ENCODE assay signal across 1 cellular context in the genomic region with DNA sequence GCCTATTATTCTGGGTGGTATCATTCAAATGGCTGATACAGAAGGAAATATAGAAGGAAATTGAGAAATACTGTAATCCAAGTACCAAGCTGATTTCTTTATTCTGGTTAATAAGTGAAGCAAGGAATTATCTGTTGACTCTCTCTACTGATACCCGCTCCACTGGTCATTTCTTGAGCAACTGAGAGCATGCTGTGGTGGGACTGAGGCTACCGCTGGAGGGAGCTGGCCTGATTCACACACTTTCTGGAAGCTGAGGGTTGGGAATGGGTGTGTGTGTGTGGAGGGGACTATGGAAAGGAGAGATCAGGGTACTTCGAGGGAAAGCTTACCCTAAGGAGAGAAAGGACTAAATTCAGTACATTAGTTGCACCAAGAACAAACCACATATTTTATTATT.
TF ChIP-seq lines count a peak whose summit lies in the region.

No MANE protein-coding gene starts in this region.

TF ChIP-seq in GM23338, 12 proteins besides CTCF, POLR2A, EP300 and RAD21:
- TF ChIP-seq, protein P1, sequence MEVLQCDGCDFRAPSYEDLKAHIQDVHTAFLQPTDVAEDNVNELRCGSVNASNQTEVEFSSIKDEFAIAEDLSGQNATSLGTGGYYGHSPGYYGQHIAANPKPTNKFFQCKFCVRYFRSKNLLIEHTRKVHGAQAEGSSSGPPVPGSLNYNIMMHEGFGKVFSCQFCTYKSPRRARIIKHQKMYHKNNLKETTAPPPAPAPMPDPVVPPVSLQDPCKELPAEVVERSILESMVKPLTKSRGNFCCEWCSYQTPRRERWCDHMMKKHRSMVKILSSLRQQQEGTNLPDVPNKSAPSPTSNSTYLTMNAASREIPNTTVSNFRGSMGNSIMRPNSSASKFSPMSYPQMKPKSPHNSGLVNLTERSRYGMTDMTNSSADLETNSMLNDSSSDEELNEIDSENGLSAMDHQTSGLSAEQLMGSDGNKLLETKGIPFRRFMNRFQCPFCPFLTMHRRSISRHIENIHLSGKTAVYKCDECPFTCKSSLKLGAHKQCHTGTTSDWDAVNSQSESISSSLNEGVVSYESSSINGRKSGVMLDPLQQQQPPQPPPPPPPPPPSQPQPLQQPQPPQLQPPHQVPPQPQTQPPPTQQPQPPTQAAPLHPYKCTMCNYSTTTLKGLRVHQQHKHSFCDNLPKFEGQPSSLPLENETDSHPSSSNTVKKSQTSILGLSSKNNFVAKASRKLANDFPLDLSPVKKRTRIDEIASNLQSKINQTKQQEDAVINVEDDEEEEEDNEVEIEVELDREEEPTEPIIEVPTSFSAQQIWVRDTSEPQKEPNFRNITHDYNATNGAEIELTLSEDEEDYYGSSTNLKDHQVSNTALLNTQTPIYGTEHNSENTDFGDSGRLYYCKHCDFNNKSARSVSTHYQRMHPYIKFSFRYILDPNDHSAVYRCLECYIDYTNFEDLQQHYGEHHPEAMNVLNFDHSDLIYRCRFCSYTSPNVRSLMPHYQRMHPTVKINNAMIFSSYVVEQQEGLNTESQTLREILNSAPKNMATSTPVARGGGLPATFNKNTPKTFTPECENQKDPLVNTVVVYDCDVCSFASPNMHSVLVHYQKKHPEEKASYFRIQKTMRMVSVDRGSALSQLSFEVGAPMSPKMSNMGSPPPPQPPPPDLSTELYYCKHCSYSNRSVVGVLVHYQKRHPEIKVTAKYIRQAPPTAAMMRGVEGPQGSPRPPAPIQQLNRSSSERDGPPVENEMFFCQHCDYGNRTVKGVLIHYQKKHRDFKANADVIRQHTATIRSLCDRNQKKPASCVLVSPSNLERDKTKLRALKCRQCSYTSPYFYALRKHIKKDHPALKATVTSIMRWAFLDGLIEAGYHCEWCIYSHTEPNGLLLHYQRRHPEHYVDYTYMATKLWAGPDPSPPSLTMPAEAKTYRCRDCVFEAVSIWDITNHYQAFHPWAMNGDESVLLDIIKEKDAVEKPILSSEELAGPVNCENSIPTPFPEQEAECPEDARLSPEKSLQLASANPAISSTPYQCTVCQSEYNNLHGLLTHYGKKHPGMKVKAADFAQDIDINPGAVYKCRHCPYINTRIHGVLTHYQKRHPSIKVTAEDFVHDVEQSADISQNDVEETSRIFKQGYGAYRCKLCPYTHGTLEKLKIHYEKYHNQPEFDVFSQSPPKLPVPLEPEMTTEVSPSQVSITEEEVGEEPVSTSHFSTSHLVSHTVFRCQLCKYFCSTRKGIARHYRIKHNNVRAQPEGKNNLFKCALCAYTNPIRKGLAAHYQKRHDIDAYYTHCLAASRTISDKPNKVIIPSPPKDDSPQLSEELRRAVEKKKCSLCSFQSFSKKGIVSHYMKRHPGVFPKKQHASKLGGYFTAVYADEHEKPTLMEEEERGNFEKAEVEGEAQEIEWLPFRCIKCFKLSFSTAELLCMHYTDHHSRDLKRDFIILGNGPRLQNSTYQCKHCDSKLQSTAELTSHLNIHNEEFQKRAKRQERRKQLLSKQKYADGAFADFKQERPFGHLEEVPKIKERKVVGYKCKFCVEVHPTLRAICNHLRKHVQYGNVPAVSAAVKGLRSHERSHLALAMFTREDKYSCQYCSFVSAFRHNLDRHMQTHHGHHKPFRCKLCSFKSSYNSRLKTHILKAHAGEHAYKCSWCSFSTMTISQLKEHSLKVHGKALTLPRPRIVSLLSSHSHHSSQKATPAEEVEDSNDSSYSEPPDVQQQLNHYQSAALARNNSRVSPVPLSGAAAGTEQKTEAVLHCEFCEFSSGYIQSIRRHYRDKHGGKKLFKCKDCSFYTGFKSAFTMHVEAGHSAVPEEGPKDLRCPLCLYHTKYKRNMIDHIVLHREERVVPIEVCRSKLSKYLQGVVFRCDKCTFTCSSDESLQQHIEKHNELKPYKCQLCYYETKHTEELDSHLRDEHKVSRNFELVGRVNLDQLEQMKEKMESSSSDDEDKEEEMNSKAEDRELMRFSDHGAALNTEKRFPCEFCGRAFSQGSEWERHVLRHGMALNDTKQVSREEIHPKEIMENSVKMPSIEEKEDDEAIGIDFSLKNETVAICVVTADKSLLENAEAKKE (CRISPR knock-in tag; IDR thresholded peaks at IDR 0.05): no peak
- no peak for TF ChIP-seq CREB1 (CRISPR knock-in tag; IDR thresholded peaks at IDR 0.05; ENCODE audit: low read depth)
- TF ChIP-seq, protein P2, sequence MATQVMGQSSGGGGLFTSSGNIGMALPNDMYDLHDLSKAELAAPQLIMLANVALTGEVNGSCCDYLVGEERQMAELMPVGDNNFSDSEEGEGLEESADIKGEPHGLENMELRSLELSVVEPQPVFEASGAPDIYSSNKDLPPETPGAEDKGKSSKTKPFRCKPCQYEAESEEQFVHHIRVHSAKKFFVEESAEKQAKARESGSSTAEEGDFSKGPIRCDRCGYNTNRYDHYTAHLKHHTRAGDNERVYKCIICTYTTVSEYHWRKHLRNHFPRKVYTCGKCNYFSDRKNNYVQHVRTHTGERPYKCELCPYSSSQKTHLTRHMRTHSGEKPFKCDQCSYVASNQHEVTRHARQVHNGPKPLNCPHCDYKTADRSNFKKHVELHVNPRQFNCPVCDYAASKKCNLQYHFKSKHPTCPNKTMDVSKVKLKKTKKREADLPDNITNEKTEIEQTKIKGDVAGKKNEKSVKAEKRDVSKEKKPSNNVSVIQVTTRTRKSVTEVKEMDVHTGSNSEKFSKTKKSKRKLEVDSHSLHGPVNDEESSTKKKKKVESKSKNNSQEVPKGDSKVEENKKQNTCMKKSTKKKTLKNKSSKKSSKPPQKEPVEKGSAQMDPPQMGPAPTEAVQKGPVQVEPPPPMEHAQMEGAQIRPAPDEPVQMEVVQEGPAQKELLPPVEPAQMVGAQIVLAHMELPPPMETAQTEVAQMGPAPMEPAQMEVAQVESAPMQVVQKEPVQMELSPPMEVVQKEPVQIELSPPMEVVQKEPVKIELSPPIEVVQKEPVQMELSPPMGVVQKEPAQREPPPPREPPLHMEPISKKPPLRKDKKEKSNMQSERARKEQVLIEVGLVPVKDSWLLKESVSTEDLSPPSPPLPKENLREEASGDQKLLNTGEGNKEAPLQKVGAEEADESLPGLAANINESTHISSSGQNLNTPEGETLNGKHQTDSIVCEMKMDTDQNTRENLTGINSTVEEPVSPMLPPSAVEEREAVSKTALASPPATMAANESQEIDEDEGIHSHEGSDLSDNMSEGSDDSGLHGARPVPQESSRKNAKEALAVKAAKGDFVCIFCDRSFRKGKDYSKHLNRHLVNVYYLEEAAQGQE (IDR thresholded peaks at IDR 0.05; ENCODE audit: unreplicated experiment): no peak
- TF ChIP-seq ZNF331 (CRISPR knock-in tag; IDR thresholded peaks at IDR 0.05; ENCODE audit: low read depth): no peak
